ENCODE assay signal across 26 cellular contexts in genomic region chr1:41369531-41369930, GRCh38. TPM values are rescaled to one million over a fixed set of nuclear protein-coding genes. Genes with fewer than 3 reads are reported as not detected.
"Had no signal": no experiment of that assay in that cellular context is flagged by ENCODE, and none has a peak within 500 bp of the region (broad histone marks: within the 10 kb centered on the region; RNA-seq: fewer than 3 reads in every experiment).

No MANE protein-coding gene starts in this region.

- H3K27me3 ChIP-seq: pancreas had no signal

- H3K9me3 Mint-ChIP-seq: activated B cell treated with CpG ODN at 0.5 μM for 24 hours; activated naive CD8-positive, alpha-beta T cell treated with anti-CD3 and anti-CD28 coated beads for 36 hours; activated T-cell treated with anti-CD3 and anti-CD28 coated beads, Interleukin-2, amount 50 U/mL, for 4 hours; activated T-helper 2 cell treated with anti-CD3 and anti-CD28 coated beads, Interferon-gamma antibody, Interleukin-2, Interleukin-4, amounts not matched to agents 10 μg/mL and 5 μg/mL and 100 μg/mL, durations not matched to agents 14 hours and 24 hours and 36 hours had no signal

- FAIRE-seq: astrocyte, endometrium, pancreas had no signal

- H3K27ac Mint-ChIP-seq: activated B cell treated with CpG ODN at 0.5 μM for 24 hours; activated naive CD8-positive, alpha-beta T cell treated with anti-CD3 and anti-CD28 coated beads for 36 hours; activated T-helper 2 cell treated with anti-CD3 and anti-CD28 coated beads, Interferon-gamma antibody, Interleukin-2, Interleukin-4, amounts not matched to agents 10 μg/mL and 5 μg/mL and 100 μg/mL, durations not matched to agents 14 hours and 24 hours and 36 hours had no signal

- H3K36me3 ChIP-seq: breast epithelium, heart left ventricle, pancreas, upper lobe of right lung had no signal

- H3K9me3 ChIP-seq: breast epithelium, heart left ventricle, mucosa of descending colon, pancreas, upper lobe of right lung had no signal

- H3K4me3 ChIP-seq: breast epithelium, heart left ventricle, mucosa of descending colon, pancreas, upper lobe of right lung had no signal

- H3K36me3 Mint-ChIP-seq: activated naive CD8-positive, alpha-beta T cell treated with anti-CD3 and anti-CD28 coated beads for 36 hours had no signal

- H3K27ac ChIP-seq: breast epithelium, heart left ventricle, pancreas, upper lobe of right lung had no signal

- H3K4me3 Mint-ChIP-seq: activated B cell treated with CpG ODN at 0.5 μM for 24 hours; activated naive CD8-positive, alpha-beta T cell treated with anti-CD3 and anti-CD28 coated beads for 36 hours; activated T-cell treated with anti-CD3 and anti-CD28 coated beads, Interleukin-2, amount 50 U/mL, for 4 hours had no signal

- DNase-seq: activated B cell treated with CpG ODN at 0.5 μM for 24 hours; activated CD4-positive, alpha-beta T cell treated with anti-CD3 and anti-CD28 coated beads for 4 hours; activated CD4-positive, alpha-beta T cell treated with anti-CD3 and anti-CD28 coated beads, Interleukin-2, amount 50 U/mL, for 48 hours; activated CD8-positive, alpha-beta memory T cell treated with anti-CD3 and anti-CD28 coated beads, Interleukin-2, amount 50 U/mL, for 48 hours; activated naive CD4-positive, alpha-beta T cell; activated naive CD8-positive, alpha-beta T cell treated with anti-CD3 and anti-CD28 coated beads for 36 hours; activated T-cell treated with anti-CD3 and anti-CD28 coated beads, Interleukin-2, amount 50 U/mL, for 4 hours; effector CD4-positive, alpha-beta T cell; heart left ventricle; islet precursor cell; left cardiac atrium; mesenchymal stem cell; mucosa of descending colon; pancreas; right cardiac atrium; stimulated activated CD4-positive, alpha-beta T cell treated with anti-CD3 and anti-CD28 coated beads, Interleukin-4, amount 100 ng/mL, for 4 hours; stimulated activated naive CD8-positive, alpha-beta T cell treated with anti-CD3 and anti-CD28 coated beads, Interleukin-15, Interleukin-2, amounts not matched to agents 100 U/mL and 50 U/mL, for 24 hours; T-helper 9 cell; upper lobe of right lung had no signal

RNA-seq across cellular contexts. Expression of gene FOXO6, which starts 8.3 kb away (rescaled TPM):
- total RNA-seq: fibroblast of villous mesenchyme; subcutaneous adipose tissue; T-helper 1 cell treated with Interleukin-12 subunit alpha and Interleukin-12 subunit beta and Interleukin-4 antibody, amounts not matched to agents 30 ng/mL and 1 ng/mL, for 36 hours had no signal
